8 cellular contexts compared by ENCODE assay signal in genomic region chr6:30515967-30516753, GRCh38. TPM values are rescaled to one million over a fixed set of nuclear protein-coding genes. Genes with fewer than 3 reads are reported as not detected.
DNase-seq lines count a peak whose midpoint lies in the region; ATAC-seq and TF ChIP-seq lines count a peak whose summit lies in the region.

No MANE protein-coding gene starts in this region.

- peaks cover 14% of the 10 kb centered on the region for H3K9me3 Mint-ChIP-seq in activated naive CD8-positive, alpha-beta T cell treated with anti-CD3 and anti-CD28 coated beads, Interleukin-2, amount 10 ng/mL, durations not matched to agents 7 days and 5 days
- peaks cover 2% of the 10 kb centered on the region for H3K9me3 Mint-ChIP-seq in glutamatergic neuron (ENCODE audit: unreplicated experiment)

- ATAC-seq in GM21515 (IDR thresholded peaks at IDR 0.05; ENCODE audit: unreplicated experiment) (peak; percentile 78), IMR-90 (ENCODE audit: low read depth) (peak; percentile 93)
- peak; percentile 92 for ATAC-seq in activated naive CD8-positive, alpha-beta T cell treated with anti-CD3 and anti-CD28 coated beads, Interleukin-2, amount 10 ng/mL, durations not matched to agents 7 days and 5 days (ENCODE audit: low read depth)

- peak overlapping the region; percentile 3 for H2AK9ac ChIP-seq in IMR-90 (replicated peaks; ENCODE audit: low read depth, low read length, poor library complexity)

- peak overlapping the region; percentile 75 for H4K91ac ChIP-seq in IMR-90 (ENCODE audit: insufficient read depth, low read depth, low read length)

- dilution Hi-C loops in IMR-90 (cut with HindIII; ENCODE audit: low sequenced_read_pairs, unreplicated experiment), result no loop called here

- peaks cover 8% of the 10 kb centered on the region for H3K4me1 ChIP-seq in IMR-90 (ENCODE audit: control insufficient read depth, insufficient read depth, low read length)
- peaks cover 30% of the 10 kb centered on the region for H3K4me1 ChIP-seq in suprapubic skin

- in situ Hi-C loops in IMR-90 (cut with MboI; ENCODE audit: low sequenced_read_pairs), result no loop called here

- H3K4me3 Mint-ChIP-seq in activated naive CD8-positive, alpha-beta T cell treated with anti-CD3 and anti-CD28 coated beads, Interleukin-2, amount 10 ng/mL, durations not matched to agents 7 days and 5 days, result peak overlapping the region; percentile 89
- peak overlapping the region; percentile 86 for H3K4me3 Mint-ChIP-seq in glutamatergic neuron (ENCODE audit: unreplicated experiment)

- peak overlapping the region; percentile 49 for H3K27ac ChIP-seq in IMR-90 (ENCODE audit: insufficient read depth, low read length)
- H3K27ac ChIP-seq in suprapubic skin, result peak overlapping the region; percentile 97

- peak overlapping the region; percentile 58 for H3K9ac ChIP-seq in IMR-90 (ENCODE audit: low read depth, low read length)

- peak overlapping the region; percentile 64 for H3K18ac ChIP-seq in IMR-90 (ENCODE audit: low read depth, low read length)

- no peak for TF ChIP-seq CTCF in IMR-90 (conservative IDR thresholded peaks at IDR 0.05; ENCODE audit: low read depth, low read length)
- no peak for TF ChIP-seq CTCF in glutamatergic neuron (IDR thresholded peaks at IDR 0.05; ENCODE audit: partially characterized antibody, unreplicated experiment)
- no peak for TF ChIP-seq CTCF in suprapubic skin (IDR thresholded peaks at IDR 0.05)

- TF ChIP-seq POLR2A in IMR-90 (IDR thresholded peaks at IDR 0.05; ENCODE audit: low read depth, low read length), result peak; percentile 82
- TF ChIP-seq POLR2A in suprapubic skin (IDR thresholded peaks at IDR 0.05), result peak in 1 of 2 donors; percentile 60

- peak overlapping the region; percentile 83 for H3K56ac ChIP-seq in IMR-90 (ENCODE audit: extremely low read depth, insufficient read depth, low read length)

- WGBS in IMR-90 (ENCODE audit: extremely low coverage in 2 of 2, insufficient read length in 1 of 2), 2 experiments, result 0% methylated on average over 13 of the region's 32 CpGs; no CpG with 5 or more reads in 1 of the 2 experiments
- WGBS in suprapubic skin, result under 1% methylated on average over 32 of the region's 32 CpGs

- intact Hi-C loops in IMR-90 (cut with micrococcal nuclease), result no loop called here

- peak overlapping the region; percentile 71 for H3K23ac ChIP-seq in IMR-90 (ENCODE audit: low read depth, low read length)

- no peaks in the 10 kb centered on the region for H4K20me1 ChIP-seq in IMR-90 (ENCODE audit: insufficient read depth, low read length)

- H3K4ac ChIP-seq in IMR-90 (ENCODE audit: low read depth, low read length), result peak overlapping the region; percentile 85

- peak overlapping the region; percentile 50 to 82 for H4K8ac ChIP-seq in IMR-90 (ENCODE audit: low read depth in 2 of 2, low read length in 2 of 2)

- H3K4me1 Mint-ChIP-seq in activated naive CD8-positive, alpha-beta T cell treated with anti-CD3 and anti-CD28 coated beads, Interleukin-2, amount 10 ng/mL, durations not matched to agents 7 days and 5 days, result peaks cover 34% of the 10 kb centered on the region
- H3K4me1 Mint-ChIP-seq in glutamatergic neuron (ENCODE audit: low read depth, unreplicated experiment), result no peaks in the 10 kb centered on the region

- H4K5ac ChIP-seq in IMR-90 (ENCODE audit: low read depth, low read length), result peak overlapping the region; percentile 71

- DNase-seq in DMS114 treated with DMSO at 0.1 percent for 48 hours (lab: John Stamatoyannopoulos, UW; ENCODE audit: unreplicated experiment) (peak; percentile 92), IMR-90 (peak; percentile 96), SKM-1 treated with dmso at 0.1 percent for 144 hours (lab: John Stamatoyannopoulos, UW; ENCODE audit: unreplicated experiment) (peak; percentile 100), glutamatergic neuron (peak; percentile 58), occipital lobe (lab: John Stamatoyannopoulos, UW) (peak; percentile 25), suprapubic skin (ENCODE audit: low spot score in 2 of 2) (peak; percentile 96)
- DNase-seq in activated naive CD8-positive, alpha-beta T cell treated with anti-CD3 and anti-CD28 coated beads, Interleukin-2, amount 10 ng/mL, durations not matched to agents 7 days and 5 days, result peak; percentile 82

- peak overlapping the region; percentile 95 for H3K27ac Mint-ChIP-seq in activated naive CD8-positive, alpha-beta T cell treated with anti-CD3 and anti-CD28 coated beads, Interleukin-2, amount 10 ng/mL, durations not matched to agents 7 days and 5 days
- peak overlapping the region; percentile 21 for H3K27ac Mint-ChIP-seq in glutamatergic neuron (ENCODE audit: unreplicated experiment)

- no peak for TF ChIP-seq RAD21 in IMR-90 (IDR thresholded peaks at IDR 0.05; ENCODE audit: low read length)

- H3K4me2 ChIP-seq in IMR-90 (ENCODE audit: low read depth, low read length), result peak overlapping the region; percentile 69

- peak overlapping the region; percentile 78 for H2BK5ac ChIP-seq in IMR-90 (ENCODE audit: low read depth, low read length, poor library complexity, severe bottlenecking)

- H2BK20ac ChIP-seq in IMR-90 (ENCODE audit: low read depth, low read length), result peak overlapping the region; percentile 2; the same call in 1 of the 2 replicates

- H3K9me1 ChIP-seq in IMR-90 (ENCODE audit: insufficient read depth, low read length), result no peaks in the 10 kb centered on the region

- no peaks in the 10 kb centered on the region for H3K9me3 ChIP-seq in IMR-90 (ENCODE audit: control insufficient read depth, insufficient read depth, low read length)
- no peaks in the 10 kb centered on the region for H3K9me3 ChIP-seq in suprapubic skin

- BruUV-seq in IMR-90 (replicated peaks; lab: Mats Ljungman, UMichigan), result no TSS peak

- H3K4me3 ChIP-seq in IMR-90 (ENCODE audit: insufficient read depth, low read depth, low read length) (peak overlapping the region; percentile 42), suprapubic skin (peak overlapping the region; percentile 50)

- no peaks in the 10 kb centered on the region for H3K79me1 ChIP-seq in IMR-90 (ENCODE audit: low read depth in 1 of 2, low read length in 2 of 2)

- peaks cover 16% of the 10 kb centered on the region for H3K36me3 Mint-ChIP-seq in activated naive CD8-positive, alpha-beta T cell treated with anti-CD3 and anti-CD28 coated beads, Interleukin-2, amount 10 ng/mL, durations not matched to agents 7 days and 5 days
- H3K36me3 Mint-ChIP-seq in glutamatergic neuron (ENCODE audit: unreplicated experiment), result no peaks in the 10 kb centered on the region

- H3K36me3 ChIP-seq in IMR-90 (ENCODE audit: control insufficient read depth, insufficient read depth, low read length), result no peaks in the 10 kb centered on the region
- no peaks in the 10 kb centered on the region for H3K36me3 ChIP-seq in suprapubic skin

- TF ChIP-seq EP300 in suprapubic skin (IDR thresholded peaks at IDR 0.05), result peak; percentile 38

- H3K14ac ChIP-seq in IMR-90 (replicated peaks; ENCODE audit: low read depth, low read length), result peak overlapping the region; percentile 72

- peak overlapping the region; percentile 70 for H2BK120ac ChIP-seq in IMR-90 (ENCODE audit: low read depth, low read length)

- H2AFZ ChIP-seq in IMR-90 (replicated peaks; ENCODE audit: low read length, poor library complexity), result peak overlapping the region; percentile 92

- H3K27me3 ChIP-seq in IMR-90 (ENCODE audit: control insufficient read depth, insufficient read depth, low read length), result no peaks in the 10 kb centered on the region
- H3K27me3 ChIP-seq in suprapubic skin, result no peaks in the 10 kb centered on the region

- no peaks in the 10 kb centered on the region for H3K27me3 Mint-ChIP-seq in activated naive CD8-positive, alpha-beta T cell treated with anti-CD3 and anti-CD28 coated beads, Interleukin-2, amount 10 ng/mL, durations not matched to agents 7 days and 5 days
- H3K27me3 Mint-ChIP-seq in glutamatergic neuron (ENCODE audit: unreplicated experiment), result no peaks in the 10 kb centered on the region

- 0 out of 3 replicates have a peak overlapping the region, but pooled peaks have one; percentile 38 for H2BK15ac ChIP-seq in IMR-90 (ENCODE audit: low read depth, low read length)

- CTCF ChIA-PET in IMR-90 (lab: Yijun Ruan, JAX), result interaction anchor here (0.6 to 1.1 kb wide), 4 partner anchors 15 to 676 kb away, joined by 3 to 7 read pairs (median 6); no protein-coding TSS in a partner anchor

- POLR2A ChIA-PET in IMR-90 (lab: Charles Lee; ENCODE audit: unreplicated experiment), result no interaction called here
- POLR2A ChIA-PET in activated naive CD8-positive, alpha-beta T cell treated with anti-CD3 and anti-CD28 coated beads, Interleukin-2, amount 10 ng/mL, durations not matched to agents 7 days and 5 days (lab: Charles Lee), result interaction anchor here (0.5 to 11.6 kb wide), 17 partner anchors 10 to 1613 kb away, joined by 3 to 286 read pairs (median 4); partner anchors contain the start of gene ABCF1

- peak overlapping the region; percentile 21; the same call in 1 of the 2 replicates for H2AK5ac ChIP-seq in IMR-90 (ENCODE audit: low read depth, low read length)

RNA-seq across cellular contexts. Expression of gene HLA-E, which starts 26.9 kb away (rescaled TPM):
- total RNA-seq in IMR-90 (2012; rRNA removed) (84.8 and 85.8 TPM in 2 replicates), glutamatergic neuron (ENCODE audit: unreplicated experiment) (18.1 TPM), occipital lobe (29.8 TPM), suprapubic skin (100 to 1,000 TPM; 496 to 771 (median 601) TPM)
- polyA plus RNA-seq in IMR-90 (2012; rRNA removed), result 83.6 and 91.4 TPM in 2 replicates
- polyA plus RNA-seq in IMR-90 (2012; cell fraction: cytosol; rRNA removed), result 104 and 106 TPM in 2 replicates
- 84.7 and 103 TPM in 2 replicates for polyA plus RNA-seq in IMR-90 (2012; cell fraction: nucleus; rRNA removed; ENCODE audit: low replicate concordance)
- 100 to 1,000 TPM; 957 to 962 TPM for total RNA-seq in activated naive CD8-positive, alpha-beta T cell treated with anti-CD3 and anti-CD28 coated beads, Interleukin-2, amount 10 ng/mL, durations not matched to agents 7 days and 5 days

RNA-seq across cellular contexts. Expression of gene GNL1, which starts 40.1 kb away (rescaled TPM):
- total RNA-seq in IMR-90 (2012; rRNA removed), result 33.9 and 40.5 TPM in 2 replicates
- polyA plus RNA-seq in IMR-90 (2012; rRNA removed), result 43.7 and 44.0 TPM in 2 replicates
- 27.9 and 33.6 TPM in 2 replicates for polyA plus RNA-seq in IMR-90 (2012; cell fraction: cytosol; rRNA removed)
- 45.1 and 54.4 TPM in 2 replicates for polyA plus RNA-seq in IMR-90 (2012; cell fraction: nucleus; rRNA removed; ENCODE audit: low replicate concordance)
- 10 to 100 TPM; 84.3 to 88.6 TPM for total RNA-seq in activated naive CD8-positive, alpha-beta T cell treated with anti-CD3 and anti-CD28 coated beads, Interleukin-2, amount 10 ng/mL, durations not matched to agents 7 days and 5 days
- 42.1 TPM for total RNA-seq in glutamatergic neuron (ENCODE audit: unreplicated experiment)
- total RNA-seq in occipital lobe, result 38.1 TPM
- 10 to 100 TPM; 33.9 to 58.9 (median 38.9) TPM for total RNA-seq in suprapubic skin

RNA-seq across cellular contexts. Expression of gene PRR3, which starts 40.9 kb away (rescaled TPM):
- 7.2 TPM in 2 replicates for total RNA-seq in IMR-90 (2012; rRNA removed)
- 16.7 and 17.3 TPM in 2 replicates for polyA plus RNA-seq in IMR-90 (2012; rRNA removed)
- polyA plus RNA-seq in IMR-90 (2012; cell fraction: cytosol; rRNA removed), result 9.5 and 11.1 TPM in 2 replicates
- 8.2 and 15.9 TPM in 2 replicates for polyA plus RNA-seq in IMR-90 (2012; cell fraction: nucleus; rRNA removed; ENCODE audit: low replicate concordance)
- total RNA-seq in activated naive CD8-positive, alpha-beta T cell treated with anti-CD3 and anti-CD28 coated beads, Interleukin-2, amount 10 ng/mL, durations not matched to agents 7 days and 5 days, result 10 to 100 TPM; 19.9 to 22.5 TPM
- total RNA-seq in glutamatergic neuron (ENCODE audit: unreplicated experiment), result 34.7 TPM
- 13.6 TPM for total RNA-seq in occipital lobe
- 10 to 100 TPM in 1 of 4 donors, 1 to 10 TPM in 3; 5.5 to 10.6 (median 9.0) TPM for total RNA-seq in suprapubic skin

RNA-seq across cellular contexts. Expression of gene ABCF1, which starts 55.1 kb away (rescaled TPM):
- 47.5 and 48.6 TPM in 2 replicates for total RNA-seq in IMR-90 (2012; rRNA removed)
- 35.8 and 39.1 TPM in 2 replicates for polyA plus RNA-seq in IMR-90 (2012; rRNA removed)
- 29.2 and 30.4 TPM in 2 replicates for polyA plus RNA-seq in IMR-90 (2012; cell fraction: cytosol; rRNA removed)
- 48.3 and 57.9 TPM in 2 replicates for polyA plus RNA-seq in IMR-90 (2012; cell fraction: nucleus; rRNA removed; ENCODE audit: low replicate concordance)
- total RNA-seq in activated naive CD8-positive, alpha-beta T cell treated with anti-CD3 and anti-CD28 coated beads, Interleukin-2, amount 10 ng/mL, durations not matched to agents 7 days and 5 days, result 10 to 100 TPM; 67.5 to 70.4 TPM
- total RNA-seq in glutamatergic neuron (ENCODE audit: unreplicated experiment), result 62.7 TPM
- total RNA-seq in occipital lobe, result 17.5 TPM
- 10 to 100 TPM; 41.7 to 46.4 (median 45.0) TPM for total RNA-seq in suprapubic skin

Comparison
In these comparisons a context has a peak if more than half of its experiments do, and no peak if none do; other contexts are left out.
1. Peak in every context shown above with its lines: DNase-seq, ATAC-seq, H3K4me3 ChIP-seq and H3K27ac ChIP-seq.
2. DNase-seq: peak in every context shown above with its lines; median percentile 100 in SKM-1 treated with dmso at 0.1 percent for 144 hours; 96 in IMR-90; 96 in suprapubic skin; 92 in DMS114 treated with DMSO at 0.1 percent for 48 hours; 82 in activated naive CD8-positive, alpha-beta T cell treated with anti-CD3 and anti-CD28 coated beads, Interleukin-2, amount 10 ng/mL, durations not matched to agents 7 days and 5 days; 58 in glutamatergic neuron; 25 in occipital lobe.